In genomic region chr22:39177791-39178190, GRCh38 we compare ENCODE assay signal across 11 cellular contexts. TPM values are rescaled to one million over a fixed set of nuclear protein-coding genes. Genes with fewer than 3 reads are reported as not detected.
DNase-seq lines count a peak whose midpoint lies in the region; ATAC-seq and TF ChIP-seq lines count a peak whose summit lies in the region.
"Had no signal": no experiment of that assay in that cellular context is flagged by ENCODE, and none has a peak within 500 bp of the region (broad histone marks: within the 10 kb centered on the region; RNA-seq: fewer than 3 reads in every experiment).

No MANE protein-coding gene starts in this region.

- TF ChIP-seq CTCF in Panc1 (IDR thresholded peaks at IDR 0.05) (no peak), suprapubic skin (IDR thresholded peaks at IDR 0.05) (no peak)

- peak overlapping the region; percentile 60 to 71 for H3K4me3 Mint-ChIP-seq in effector memory CD8-positive, alpha-beta T cell
- H3K4me3 Mint-ChIP-seq in activated T-helper 2 cell treated with anti-CD3 and anti-CD28 coated beads, Interferon-gamma antibody, Interleukin-2, Interleukin-4, amounts not matched to agents 10 μg/mL and 5 μg/mL and 100 μg/mL, durations not matched to agents 14 hours and 24 hours and 36 hours (ENCODE audit: low read depth): no peak overlapping the region
- H3K4me3 Mint-ChIP-seq: activated naive CD8-positive, alpha-beta T cell treated with anti-CD3 and anti-CD28 coated beads for 36 hours had no signal

- H3K27ac Mint-ChIP-seq in effector memory CD8-positive, alpha-beta T cell: peak overlapping the region; percentile 96 to 98
- no peak overlapping the region for H3K27ac Mint-ChIP-seq in activated T-helper 2 cell treated with anti-CD3 and anti-CD28 coated beads, Interferon-gamma antibody, Interleukin-2, Interleukin-4, amounts not matched to agents 10 μg/mL and 5 μg/mL and 100 μg/mL, durations not matched to agents 14 hours and 24 hours and 36 hours
- H3K27ac Mint-ChIP-seq: activated naive CD8-positive, alpha-beta T cell treated with anti-CD3 and anti-CD28 coated beads for 36 hours had no signal

- no TSS peak for BruUV-seq in Panc1 (replicated peaks; lab: Mats Ljungman, UMichigan)

- no peaks in the 10 kb centered on the region for H3K36me3 ChIP-seq in Panc1 (ENCODE audit: control insufficient read depth, insufficient read depth, low read length)
- H3K36me3 ChIP-seq in mucosa of rectum (ENCODE audit: control insufficient read depth in 2 of 2, insufficient read depth in 2 of 2, low read length in 2 of 2): no peaks in the 10 kb centered on the region
- H3K36me3 ChIP-seq in suprapubic skin: no peaks in the 10 kb centered on the region

- intact Hi-C loops in Panc1 (cut with micrococcal nuclease; ENCODE audit: unreplicated experiment): no loop called here
- intact Hi-C loops in activated T-helper 2 cell treated with anti-CD3 and anti-CD28 coated beads, Interferon-gamma antibody, Interleukin-2, Interleukin-4, amounts not matched to agents 10 μg/mL and 5 μg/mL and 100 μg/mL, durations not matched to agents 14 hours and 24 hours and 36 hours (cut with micrococcal nuclease): no loop called here

- H3K9me3 Mint-ChIP-seq in effector memory CD8-positive, alpha-beta T cell: no peaks in the 10 kb centered on the region
- no peaks in the 10 kb centered on the region for H3K9me3 Mint-ChIP-seq in activated T-helper 2 cell treated with anti-CD3 and anti-CD28 coated beads, Interferon-gamma antibody, Interleukin-2, Interleukin-4, amounts not matched to agents 10 μg/mL and 5 μg/mL and 100 μg/mL, durations not matched to agents 14 hours and 24 hours and 36 hours
- H3K9me3 Mint-ChIP-seq: activated naive CD8-positive, alpha-beta T cell treated with anti-CD3 and anti-CD28 coated beads for 36 hours had no signal

- 81% methylated on average over 9 of the region's 9 CpGs for WGBS in suprapubic skin

- TF ChIP-seq EP300 in suprapubic skin (IDR thresholded peaks at IDR 0.05): no peak

- H3K27me3 ChIP-seq in Panc1 (ENCODE audit: control insufficient read depth, insufficient read depth, low read length) (no peaks in the 10 kb centered on the region), mucosa of rectum (ENCODE audit: control insufficient read depth in 2 of 2, insufficient read depth in 2 of 2, low read length in 2 of 2) (peaks cover 0 to 3% of the 10 kb centered on the region in 2 donors), suprapubic skin (no peaks in the 10 kb centered on the region)

- TF ChIP-seq POLR2A in suprapubic skin (IDR thresholded peaks at IDR 0.05): no peak

- peaks cover 22% of the 10 kb centered on the region for H3K36me3 Mint-ChIP-seq in effector memory CD8-positive, alpha-beta T cell (ENCODE audit: insufficient read depth)
- no peaks in the 10 kb centered on the region for H3K36me3 Mint-ChIP-seq in activated T-helper 2 cell treated with anti-CD3 and anti-CD28 coated beads, Interferon-gamma antibody, Interleukin-2, Interleukin-4, amounts not matched to agents 10 μg/mL and 5 μg/mL and 100 μg/mL, durations not matched to agents 14 hours and 24 hours and 36 hours (ENCODE audit: low read depth)
- H3K36me3 Mint-ChIP-seq: activated naive CD8-positive, alpha-beta T cell treated with anti-CD3 and anti-CD28 coated beads for 36 hours had no signal

- ATAC-seq in Panc1 (no peak), SK-N-SH treated with all-trans-retinoic acid at 6 μM for 48 hours (no peak)
- ATAC-seq in effector memory CD8-positive, alpha-beta T cell (replicated peaks): no peak
- ATAC-seq: HCT116 had no signal

- DNase-seq in Panc1 (ENCODE audit: low read depth, low spot score): no peak
- DNase-seq in effector memory CD8-positive, alpha-beta T cell: no peak
- DNase-seq in suprapubic skin (ENCODE audit: low spot score in 2 of 2): peak in 1 of 2 donors; percentile 82
- DNase-seq in anterior cingulate cortex (lab: John Stamatoyannopoulos, UW): no peak
- no peak for DNase-seq in activated T-helper 2 cell treated with anti-CD3 and anti-CD28 coated beads, Interferon-gamma antibody, Interleukin-2, Interleukin-4, amounts not matched to agents 10 μg/mL and 5 μg/mL and 100 μg/mL, durations not matched to agents 14 hours and 24 hours and 36 hours (ENCODE audit: low spot score)
- DNase-seq: activated CD4-positive, alpha-beta T cell treated with anti-CD3 and anti-CD28 coated beads for 1 hour; activated naive CD8-positive, alpha-beta T cell treated with anti-CD3 and anti-CD28 coated beads for 36 hours; effector memory CD4-positive, alpha-beta T cell had no signal

- in situ Hi-C loops in Panc1 (cut with HindIII; ENCODE audit: low pct_unique_long_range_greater_than_20kb, low sequenced_read_pairs): no loop called here

- H3K4me1 Mint-ChIP-seq in effector memory CD8-positive, alpha-beta T cell (ENCODE audit: low read depth in 2 of 2): peaks cover 61 to 65% of the 10 kb centered on the region in 2 donors
- peaks cover 20% of the 10 kb centered on the region for H3K4me1 Mint-ChIP-seq in activated T-helper 2 cell treated with anti-CD3 and anti-CD28 coated beads, Interferon-gamma antibody, Interleukin-2, Interleukin-4, amounts not matched to agents 10 μg/mL and 5 μg/mL and 100 μg/mL, durations not matched to agents 14 hours and 24 hours and 36 hours (ENCODE audit: low read depth)

- no peaks in the 10 kb centered on the region for H3K27me3 Mint-ChIP-seq in effector memory CD8-positive, alpha-beta T cell
- H3K27me3 Mint-ChIP-seq in activated T-helper 2 cell treated with anti-CD3 and anti-CD28 coated beads, Interferon-gamma antibody, Interleukin-2, Interleukin-4, amounts not matched to agents 10 μg/mL and 5 μg/mL and 100 μg/mL, durations not matched to agents 14 hours and 24 hours and 36 hours (ENCODE audit: low read depth): peaks cover 2% of the 10 kb centered on the region
- H3K27me3 Mint-ChIP-seq: activated naive CD8-positive, alpha-beta T cell treated with anti-CD3 and anti-CD28 coated beads for 36 hours had no signal

- POLR2A ChIA-PET in Panc1 (lab: Charles Lee): interaction anchor here (0.5 kb wide), 1 partner anchor 9 kb away, joined by 5 read pairs; no protein-coding TSS in a partner anchor

- H3K4me1 ChIP-seq in Panc1 (ENCODE audit: control insufficient read depth, insufficient read depth, low read length) (peaks cover 48% of the 10 kb centered on the region), mucosa of rectum (ENCODE audit: control insufficient read depth in 2 of 2, insufficient read depth in 2 of 2, low read length in 2 of 2) (peaks cover 13 to 15% of the 10 kb centered on the region in 2 donors), suprapubic skin (peaks cover 56% of the 10 kb centered on the region)

- H3K4me3 ChIP-seq in Panc1 (ENCODE audit: low read depth in 2 of 2, low read length in 2 of 2) (no peak overlapping the region), mucosa of rectum (ENCODE audit: low read length in 2 of 2) (no peak overlapping the region), suprapubic skin (no peak overlapping the region)

- CTCF ChIA-PET in Panc1 (lab: Charles Lee): no interaction called here

- no peak overlapping the region for H3K9ac ChIP-seq in mucosa of rectum (ENCODE audit: low read depth in 1 of 2, low read length in 2 of 2)

- H3K9me3 ChIP-seq in Panc1 (ENCODE audit: control insufficient read depth, insufficient read depth, low read depth, low read length): no peaks in the 10 kb centered on the region; the same call in 1 of the 2 replicates
- peaks cover 0 to 4% of the 10 kb centered on the region in 2 donors for H3K9me3 ChIP-seq in mucosa of rectum (ENCODE audit: control insufficient read depth in 2 of 2, low read length in 2 of 2)
- no peaks in the 10 kb centered on the region for H3K9me3 ChIP-seq in suprapubic skin

- H3K27ac ChIP-seq in Panc1 (ENCODE audit: low read length) (peak overlapping the region; percentile 97), mucosa of rectum (ENCODE audit: low read depth in 2 of 2, low read length in 2 of 2) (peak overlapping the region; percentile 13 to 37), suprapubic skin (peak overlapping the region; percentile 77)

TF ChIP-seq in SK-N-SH treated with all-trans-retinoic acid at 6 μM for 48 hours, 23 proteins besides CTCF, POLR2A, EP300 and RAD21 (continues in another document):
- TF ChIP-seq ESRRG (CRISPR knock-in tag; IDR thresholded peaks at IDR 0.05) (no peak), CSRNP3 (CRISPR knock-in tag; IDR thresholded peaks at IDR 0.05) (no peak), ARNTL (CRISPR knock-in tag; IDR thresholded peaks at IDR 0.05; ENCODE audit: borderline replicate concordance, low read depth) (no peak), ZNF8 (CRISPR knock-in tag; IDR thresholded peaks at IDR 0.05) (no peak), ZFP3 (CRISPR knock-in tag; IDR thresholded peaks at IDR 0.05) (no peak), TCF4 (CRISPR knock-in tag; IDR thresholded peaks at IDR 0.05; ENCODE audit: borderline replicate concordance) (no peak)

RNA-seq across cellular contexts. Expression of gene CBX7, which starts 25.3 kb away (rescaled TPM):
- total RNA-seq in Panc1 (2021; ENCODE audit: unreplicated experiment) (14.5 TPM), suprapubic skin (100 to 1,000 TPM in 1 of 4 donors, 10 to 100 TPM in 3; 38.1 to 126 (median 56.3) TPM)
- polyA plus RNA-seq in Panc1 (2012; ENCODE audit: insufficient read length): 11.6 TPM
- total RNA-seq in activated T-helper 2 cell treated with anti-CD3 and anti-CD28 coated beads, Interferon-gamma antibody, Interleukin-2, Interleukin-4, amounts not matched to agents 10 μg/mL and 5 μg/mL and 100 μg/mL, durations not matched to agents 14 hours and 24 hours and 36 hours: 11.6 and 11.8 TPM in 2 replicates

Comparison
In these comparisons a context has a peak if more than half of its experiments do, and no peak if none do; other contexts are left out.
1. H3K27ac ChIP-seq: peak in every context shown above with its lines; median percentile 97 in Panc1; 77 in suprapubic skin; 25 in mucosa of rectum.